Comparison of ENCODE assay signal across 17 cellular contexts in genomic region chr11:81655351-81655750, GRCh38.
DNase-seq lines count a peak whose midpoint lies in the region; ATAC-seq and TF ChIP-seq lines count a peak whose summit lies in the region.
"Had no signal": no experiment of that assay in that cellular context is flagged by ENCODE, and none has a peak within 500 bp of the region (broad histone marks: within the 10 kb centered on the region; RNA-seq: fewer than 3 reads in every experiment).

No MANE protein-coding gene starts in this region.

- CTCF ChIA-PET in SK-N-SH (lab: Yijun Ruan, JAX) = no interaction called here

- H3F3A ChIP-seq in SK-N-SH (replicated peaks; ENCODE audit: insufficient read depth) = no peaks in the 10 kb centered on the region

- H3K36me3 ChIP-seq in SK-N-SH (replicated peaks in 1 of 2; ENCODE audit: control insufficient read depth in 1 of 2, insufficient read depth in 2 of 2, low read length in 1 of 2) = no peaks in the 10 kb centered on the region
- H3K36me3 ChIP-seq: BE2C; BLaER1 treated with 17β-estradiol and CSF1 and Interleukin-3, amounts not matched to agents 10 nM and 100 nM had no signal

- no peaks in the 10 kb centered on the region for H3K79me2 ChIP-seq in SK-N-SH (ENCODE audit: insufficient read depth)

- H3K4me1 ChIP-seq in SK-N-SH (ENCODE audit: control insufficient read depth in 1 of 2, insufficient read depth in 2 of 2, low read depth in 1 of 2, low read length in 1 of 2) = no peaks in the 10 kb centered on the region
- H3K4me1 ChIP-seq: BE2C; BLaER1 treated with 17β-estradiol and CSF1 and Interleukin-3, amounts not matched to agents 10 nM and 100 nM had no signal

- ATAC-seq in HG02678 (IDR thresholded peaks at IDR 0.05; ENCODE audit: unreplicated experiment) = no peak
- ATAC-seq in HG03378 (IDR thresholded peaks at IDR 0.05; ENCODE audit: unreplicated experiment) = no peak

- in situ Hi-C loops in astrocyte of the spinal cord (cut with HindIII; ENCODE audit: low sequenced_read_pairs) = no loop called here

- H3K9me3 ChIP-seq in SK-N-SH = 0 out of 2 replicates have a peak, but pooled peaks cover 7% of the 10 kb centered on the region
- H3K9me3 ChIP-seq: BE2C had no signal

- no peak overlapping the region for H3K27ac ChIP-seq in SK-N-SH (ENCODE audit: low read depth in 2 of 2, low read length in 1 of 2)
- H3K27ac ChIP-seq: BLaER1 treated with 17β-estradiol and CSF1 and Interleukin-3, amounts not matched to agents 10 nM and 100 nM; GM23248 had no signal

- H3K4me3 ChIP-seq in astrocyte of the spinal cord (ENCODE audit: low read depth, low read length) = no peak overlapping the region
- H3K4me3 ChIP-seq in SK-N-SH (ENCODE audit: low read depth in 2 of 2, low read length in 1 of 2) = no peak overlapping the region
- H3K4me3 ChIP-seq: BLaER1 treated with 17β-estradiol and CSF1 and Interleukin-3, amounts not matched to agents 10 nM and 100 nM; GM23248 had no signal

- TF ChIP-seq EP300 in SK-N-SH (IDR thresholded peaks at IDR 0.05; ENCODE audit: borderline replicate concordance in 1 of 2, low read depth in 1 of 2, low read length in 1 of 2) = no peak

- POLR2A ChIA-PET in SK-N-SH (lab: Yijun Ruan, JAX) = no interaction called here

- H3K9me2 ChIP-seq in SK-N-SH = no peaks in the 10 kb centered on the region

- no peak overlapping the region for H3K4me2 ChIP-seq in SK-N-SH
- H3K4me2 ChIP-seq: BLaER1 treated with 17β-estradiol and CSF1 and Interleukin-3, amounts not matched to agents 10 nM and 100 nM had no signal

- no peaks in the 10 kb centered on the region for H3K27me3 ChIP-seq in SK-N-SH (ENCODE audit: insufficient read depth)
- H3K27me3 ChIP-seq: BE2C; BLaER1 treated with 17β-estradiol and CSF1 and Interleukin-3, amounts not matched to agents 10 nM and 100 nM had no signal

- H3K9ac ChIP-seq in SK-N-SH = no peak overlapping the region
- H3K9ac ChIP-seq: BLaER1 treated with 17β-estradiol and CSF1 and Interleukin-3, amounts not matched to agents 10 nM and 100 nM; GM23248 had no signal

- TF ChIP-seq CTCF in astrocyte of the spinal cord (IDR thresholded peaks at IDR 0.05; ENCODE audit: low read depth, low read length) (no peak), SK-N-SH (IDR thresholded peaks at IDR 0.05) (no peak)

- no peak for TF ChIP-seq RAD21 in SK-N-SH (IDR thresholded peaks at IDR 0.05; ENCODE audit: low read length)

- DNase-seq in amniotic epithelial cell (ENCODE audit: low read depth) (peak; percentile 4), astrocyte of the spinal cord (ENCODE audit: low read depth, low spot score) (peak; percentile 0), iris pigment epithelial cell (ENCODE audit: low read depth) (peak; percentile 4), SK-N-SH (no peak)
- DNase-seq: BE2C; Calu3; CD4-positive, alpha-beta T cell; COR-L47; DMS53; DMS79 treated with DMSO at 0.1 percent for 48 hours; GF-D8; GM23248; H7; HCEC 1CT had no signal

- no peaks in the 10 kb centered on the region for H4K20me1 ChIP-seq in SK-N-SH (ENCODE audit: insufficient read depth)
- H4K20me1 ChIP-seq: BLaER1 treated with 17β-estradiol and CSF1 and Interleukin-3, amounts not matched to agents 10 nM and 100 nM had no signal

- no peak overlapping the region for H2AFZ ChIP-seq in SK-N-SH (ENCODE audit: low read depth)
- H2AFZ ChIP-seq: GM23248 had no signal

TF ChIP-seq in SK-N-SH, 30 proteins besides CTCF, POLR2A, EP300 and RAD21:
- TF ChIP-seq PBX3 (IDR thresholded peaks at IDR 0.05) = no peak
